ENCODE assay signal across 8 cellular contexts in the genomic region with DNA sequence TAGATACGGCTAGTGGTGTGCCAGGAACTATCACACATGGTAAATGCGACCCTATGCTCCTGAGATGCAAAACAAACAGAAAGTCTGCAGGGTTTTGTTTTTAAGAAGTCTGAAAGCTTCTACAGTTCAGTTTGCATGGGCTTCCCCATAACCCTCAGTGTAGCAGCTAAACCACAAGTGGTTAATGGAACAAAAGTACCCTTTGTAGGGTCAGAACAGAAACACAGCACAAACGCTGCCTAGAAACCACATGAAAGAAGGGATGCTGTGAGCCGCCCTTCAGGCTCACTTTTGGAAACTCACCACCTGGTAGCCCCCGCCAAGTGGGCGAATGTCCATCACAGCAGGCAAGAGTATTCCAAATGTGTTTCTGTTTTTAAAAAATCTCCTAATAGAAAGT. TPM values are rescaled to one million over a fixed set of nuclear protein-coding genes. Genes with fewer than 3 reads are reported as not detected.
DNase-seq lines count a peak whose midpoint lies in the region; ATAC-seq and TF ChIP-seq lines count a peak whose summit lies in the region.

No MANE protein-coding gene starts in this region.

- no peaks in the 10 kb centered on the region for H3K9me3 ChIP-seq in A673 (ENCODE audit: low read depth, low read length, poor library complexity, severe bottlenecking)

- H3K4me3 ChIP-seq in choroid plexus epithelial cell (ENCODE audit: low read depth, low read length) (no peak overlapping the region), A673 (ENCODE audit: low read depth, low read length, poor library complexity, severe bottlenecking) (no peak overlapping the region)

- peaks cover 6% of the 10 kb centered on the region for H3K4me1 ChIP-seq in A673 (ENCODE audit: insufficient read depth, low read length, poor library complexity, severe bottlenecking)

- BruUV-seq in A673 (replicated peaks; lab: Mats Ljungman, UMichigan), result no TSS peak

- ATAC-seq in HG03457 (IDR thresholded peaks at IDR 0.05; ENCODE audit: unreplicated experiment), result peak; percentile 91

- DNase-seq in G401 (ENCODE audit: low spot score) (peak; percentile 90), GM20000 (ENCODE audit: low spot score) (peak; percentile 56), choroid plexus epithelial cell (ENCODE audit: low read depth) (peak; percentile 78), A673 (ENCODE audit: low spot score) (no peak), NCI-H345 (lab: John Stamatoyannopoulos, UW) (no peak), cortex of kidney (lab: John Stamatoyannopoulos, UW) (no peak), T-helper 9 cell (no peak)

- no peaks in the 10 kb centered on the region for H3K27me3 ChIP-seq in A673 (replicated peaks; ENCODE audit: insufficient read depth, low read depth, low read length, poor library complexity)

- CTCF ChIA-PET in A673 (lab: Charles Lee), result no interaction called here

- H3K36me3 ChIP-seq in A673 (ENCODE audit: insufficient read depth, low read length, poor library complexity, severe bottlenecking), result no peaks in the 10 kb centered on the region

- TF ChIP-seq CTCF in GM20000 (IDR thresholded peaks at IDR 0.05; ENCODE audit: extremely low read depth, missing control alignments), result no peak
- TF ChIP-seq CTCF in choroid plexus epithelial cell (conservative IDR thresholded peaks at IDR 0.05; ENCODE audit: low read depth, low read length), result no peak
- no peak for TF ChIP-seq CTCF in A673 (conservative IDR thresholded peaks at IDR 0.05; ENCODE audit: low read depth, low read length)

- intact Hi-C loops in A673 (cut with micrococcal nuclease; ENCODE audit: unreplicated experiment), result no loop called here

- POLR2A ChIA-PET in A673 (lab: Charles Lee; ENCODE audit: low non-redundant PET), result no interaction called here

- in situ Hi-C loops in G401 (cut with HindIII; ENCODE audit: low sequenced_read_pairs), result no loop called here

- H3K27ac ChIP-seq in A673 (ENCODE audit: low read depth, low read length, poor library complexity, severe bottlenecking), result no peak overlapping the region

RNA-seq across cellular contexts. Expression of gene CTDSPL, which starts 46.2 kb away (rescaled TPM):
- total RNA-seq in G401 (2014; rRNA removed; shearing (Covaris generic)), result 47.4 and 77.9 TPM in 2 replicates
- 13.2 and 14.0 TPM in 2 replicates for total RNA-seq in A673 (2021)

Comparison
In these comparisons a context has a peak if more than half of its experiments do, and no peak if none do; other contexts are left out.
1. DNase-seq: peak in G401 (single experiment), GM20000 (single experiment) and choroid plexus epithelial cell (single experiment); none in A673 (single experiment), NCI-H345 (single experiment), cortex of kidney (single experiment) and T-helper 9 cell (single experiment).